Comparison of ENCODE assay signal across 22 cellular contexts in the genomic region with DNA sequence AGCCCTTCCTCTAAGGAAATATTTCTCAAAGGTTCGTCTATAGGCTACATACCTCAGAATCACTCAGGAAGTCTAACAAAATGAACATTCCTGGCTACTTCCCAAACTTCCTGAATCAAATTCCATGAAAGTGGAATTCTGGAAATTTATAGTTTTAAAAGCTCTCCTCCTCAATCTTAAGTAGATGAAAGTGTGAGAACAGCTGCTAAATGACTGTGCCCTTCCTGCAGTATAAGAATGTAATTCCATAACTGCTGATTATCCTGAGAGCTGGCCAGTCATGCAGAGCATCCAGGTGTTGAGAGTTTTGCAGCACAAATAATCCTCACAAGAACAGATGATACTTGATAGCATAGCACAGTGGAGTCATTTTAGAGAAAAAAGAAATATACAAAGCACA.
"Had no signal": no experiment of that assay in that cellular context is flagged by ENCODE, and none has a peak within 500 bp of the region (broad histone marks: within the 10 kb centered on the region; RNA-seq: fewer than 3 reads in every experiment).

No MANE protein-coding gene starts in this region.

- H3K4me3 ChIP-seq: cardiac muscle cell, pancreas, thyroid gland, upper lobe of right lung had no signal

- H3K27ac ChIP-seq: cardiac muscle cell, foreskin keratinocyte, neutrophil, pancreas, thyroid gland, upper lobe of right lung, VCaP had no signal

- H3K9me3 ChIP-seq: neutrophil, pancreas, thyroid gland, upper lobe of right lung had no signal

- H3K27me3 ChIP-seq: cardiac muscle cell, foreskin keratinocyte, neutrophil, pancreas, thyroid gland, upper lobe of right lung had no signal

- H3K4me1 ChIP-seq: foreskin keratinocyte, pancreas, thyroid gland, upper lobe of right lung had no signal

- H3K36me3 ChIP-seq: cardiac muscle cell, neutrophil, pancreas, thyroid gland, upper lobe of right lung had no signal

- DNase-seq: activated CD4-positive, alpha-beta memory T cell treated with anti-CD3 and anti-CD28 coated beads, Interleukin-2, amount 10 ng/mL, durations not matched to agents 7 days and 5 days; activated CD4-positive, alpha-beta T cell treated with anti-CD3 and anti-CD28 coated beads, Interleukin-2, amount 10 ng/mL, durations not matched to agents 24 days and 14 days; activated effector memory CD4-positive, alpha-beta T cell treated with anti-CD3 and anti-CD28 coated beads, Interleukin-2, amount 50 U/mL, for 16 hours; activated naive CD4-positive, alpha-beta T cell treated with anti-CD3 and anti-CD28 coated beads, Interleukin-2, amount 10 ng/mL, durations not matched to agents 7 days and 5 days; activated T-cell treated with anti-CD3 and anti-CD28 coated beads, Interleukin-2, amount 50 U/mL, for 72 hours; amygdala; effector CD8-positive, alpha-beta T cell; foreskin keratinocyte; hippocampal formation; kidney glomerular epithelial cell; left ventricle myocardium superior; midbrain; natural killer cell; pancreas; right cardiac atrium; stimulated activated CD4-positive, alpha-beta T cell treated with anti-CD3 and anti-CD28 coated beads, Interleukin-4, amount 100 ng/mL, for 4 hours; stimulated activated naive CD8-positive, alpha-beta T cell treated with anti-CD3 and anti-CD28 coated beads, Interleukin-15, Interleukin-2, amounts not matched to agents 100 U/mL and 50 U/mL, for 24 hours; thyroid gland; upper lobe of right lung had no signal
